ENCODE assay signal across 17 cellular contexts in genomic region chr1:91201699-91202098, GRCh38.
"Had no signal": no experiment of that assay in that cellular context is flagged by ENCODE, and none has a peak within 500 bp of the region (broad histone marks: within the 10 kb centered on the region; RNA-seq: fewer than 3 reads in every experiment).

No MANE protein-coding gene starts in this region.

- H3K9me3 Mint-ChIP-seq: nephron progenitor cell; stimulated activated naive B cell treated with anti-CD40 and anti-IgM and Interleukin-4, amounts not matched to agents 10 μg/mL and 1 μg/mL and 100 μg/mL, for 72 hours; stimulated activated naive CD8-positive, alpha-beta T cell treated with anti-CD3 and anti-CD28 coated beads, Interleukin-15, amount 100 ng/mL, for 72 hours had no signal

- H3K4me1 Mint-ChIP-seq: naive thymus-derived CD4-positive, alpha-beta T cell; nephron progenitor cell; stimulated activated naive B cell treated with anti-CD40 and anti-IgM and Interleukin-4, amounts not matched to agents 10 μg/mL and 1 μg/mL and 100 μg/mL, for 72 hours; stimulated activated naive CD8-positive, alpha-beta T cell treated with anti-CD3 and anti-CD28 coated beads, Interleukin-15, amount 100 ng/mL, for 72 hours had no signal

- DNase-seq: effector memory CD4-positive, alpha-beta T cell; heart left ventricle; hippocampal formation; islet precursor cell; mammary epithelial cell; naive thymus-derived CD4-positive, alpha-beta T cell; nephron progenitor cell; spleen; stimulated activated CD4-positive, alpha-beta T cell treated with anti-CD3 and anti-CD28 coated beads, Interleukin-15, amount 100 ng/mL, for 24 hours; stimulated activated CD4-positive, alpha-beta T cell treated with anti-CD3 and anti-CD28 coated beads, Interleukin-1b, Interleukin-23, amount 100 ng/mL, for 48 hours; stimulated activated CD4-positive, alpha-beta T cell treated with anti-CD3 and anti-CD28 coated beads, Interleukin-4, amount 100 ng/mL, for 4 hours; stimulated activated naive B cell treated with anti-CD40 and anti-IgM and Interleukin-4, amounts not matched to agents 10 μg/mL and 1 μg/mL and 100 μg/mL, for 72 hours; stimulated activated naive CD8-positive, alpha-beta T cell treated with anti-CD3 and anti-CD28 coated beads, Interleukin-15, amount 100 ng/mL, for 72 hours; testis had no signal

- ATAC-seq: esophagus mucosa; heart left ventricle; left lobe of liver; naive thymus-derived CD4-positive, alpha-beta T cell; sciatic nerve; stimulated activated naive B cell treated with anti-CD40 and anti-IgM and Interleukin-4, amounts not matched to agents 10 μg/mL and 1 μg/mL and 100 μg/mL, for 72 hours; stimulated activated naive CD8-positive, alpha-beta T cell treated with anti-CD3 and anti-CD28 coated beads, Interleukin-15, amount 100 ng/mL, for 72 hours had no signal

- H3K36me3 Mint-ChIP-seq: stimulated activated naive B cell treated with anti-CD40 and anti-IgM and Interleukin-4, amounts not matched to agents 10 μg/mL and 1 μg/mL and 100 μg/mL, for 72 hours had no signal

- H3K4me3 Mint-ChIP-seq: nephron progenitor cell; stimulated activated naive B cell treated with anti-CD40 and anti-IgM and Interleukin-4, amounts not matched to agents 10 μg/mL and 1 μg/mL and 100 μg/mL, for 72 hours; stimulated activated naive CD8-positive, alpha-beta T cell treated with anti-CD3 and anti-CD28 coated beads, Interleukin-15, amount 100 ng/mL, for 72 hours had no signal

- H3K27ac Mint-ChIP-seq: naive thymus-derived CD4-positive, alpha-beta T cell; nephron progenitor cell; stimulated activated naive B cell treated with anti-CD40 and anti-IgM and Interleukin-4, amounts not matched to agents 10 μg/mL and 1 μg/mL and 100 μg/mL, for 72 hours; stimulated activated naive CD8-positive, alpha-beta T cell treated with anti-CD3 and anti-CD28 coated beads, Interleukin-15, amount 100 ng/mL, for 72 hours had no signal
